Comparison of ENCODE assay signal across 9 cellular contexts in genomic region chr12:9751204-9752144, GRCh38. TPM values are rescaled to one million over a fixed set of nuclear protein-coding genes. Genes with fewer than 3 reads are reported as not detected.
A peak's percentile ranks its signal among the peaks of the same experiment; 100 is the strongest.
DNase-seq lines count a peak whose midpoint lies in the region; ATAC-seq and TF ChIP-seq lines count a peak whose summit lies in the region.
"Had no signal": no experiment of that assay in that cellular context is flagged by ENCODE, and none has a peak within 500 bp of the region (broad histone marks: within the 10 kb centered on the region; RNA-seq: fewer than 3 reads in every experiment).

No MANE protein-coding gene starts in this region.

- ATAC-seq in GM19397 (IDR thresholded peaks at IDR 0.05; ENCODE audit: unreplicated experiment) (no peak), GM21390 (IDR thresholded peaks at IDR 0.05; ENCODE audit: unreplicated experiment) (no peak)

- peak; percentile 22; the same call in 1 of the 2 replicates for TF ChIP-seq CTCF in GM12874 (IDR thresholded peaks at IDR 0.05; ENCODE audit: insufficient read depth, low read depth, low read length)
- peak; percentile 52 for TF ChIP-seq CTCF in fibroblast of the aortic adventitia (IDR thresholded peaks at IDR 0.05; ENCODE audit: insufficient read depth, low read length)

- no peak overlapping the region for H3K4me3 ChIP-seq in fibroblast of the aortic adventitia (ENCODE audit: low read depth, low read length)

- peak; percentile 71 for DNase-seq in NAMALWA (ENCODE audit: low spot score)
- peak; percentile 72 for DNase-seq in activated CD4-positive, alpha-beta T cell treated with anti-CD3 and anti-CD28 coated beads for 1 hour
- DNase-seq in fibroblast of the aortic adventitia (ENCODE audit: low read depth), result peak; percentile 27
- peak; percentile 70 for DNase-seq in stimulated activated CD8-positive, alpha-beta memory T cell treated with anti-CD3 and anti-CD28 coated beads, Interleukin-4, amount 100 ng/mL, for 48 hours
- DNase-seq in cerebellar nuclear complex (lab: John Stamatoyannopoulos, UW), result no peak

RNA-seq across cellular contexts. Expression of gene CD69, which starts 9.2 kb away (rescaled TPM):
- total RNA-seq in fibroblast of the aortic adventitia (ENCODE audit: low replicate concordance), result not detected in 2 replicates

RNA-seq across cellular contexts. Expression of gene CLECL1, which starts 18.6 kb away (rescaled TPM):
- total RNA-seq in fibroblast of the aortic adventitia (ENCODE audit: low replicate concordance), result not detected in 2 replicates
- total RNA-seq: pulmonary artery endothelial cell had no signal

Comparison
In these comparisons a context has a peak if more than half of its experiments do, and no peak if none do; other contexts are left out.
1. DNase-seq: peak in NAMALWA (single experiment), activated CD4-positive, alpha-beta T cell treated with anti-CD3 and anti-CD28 coated beads for 1 hour (single experiment), fibroblast of the aortic adventitia (single experiment) and stimulated activated CD8-positive, alpha-beta memory T cell treated with anti-CD3 and anti-CD28 coated beads, Interleukin-4, amount 100 ng/mL, for 48 hours (single experiment); none in cerebellar nuclear complex (0 of 2).